ENCODE assay signal across 8 cellular contexts in the genomic region with DNA sequence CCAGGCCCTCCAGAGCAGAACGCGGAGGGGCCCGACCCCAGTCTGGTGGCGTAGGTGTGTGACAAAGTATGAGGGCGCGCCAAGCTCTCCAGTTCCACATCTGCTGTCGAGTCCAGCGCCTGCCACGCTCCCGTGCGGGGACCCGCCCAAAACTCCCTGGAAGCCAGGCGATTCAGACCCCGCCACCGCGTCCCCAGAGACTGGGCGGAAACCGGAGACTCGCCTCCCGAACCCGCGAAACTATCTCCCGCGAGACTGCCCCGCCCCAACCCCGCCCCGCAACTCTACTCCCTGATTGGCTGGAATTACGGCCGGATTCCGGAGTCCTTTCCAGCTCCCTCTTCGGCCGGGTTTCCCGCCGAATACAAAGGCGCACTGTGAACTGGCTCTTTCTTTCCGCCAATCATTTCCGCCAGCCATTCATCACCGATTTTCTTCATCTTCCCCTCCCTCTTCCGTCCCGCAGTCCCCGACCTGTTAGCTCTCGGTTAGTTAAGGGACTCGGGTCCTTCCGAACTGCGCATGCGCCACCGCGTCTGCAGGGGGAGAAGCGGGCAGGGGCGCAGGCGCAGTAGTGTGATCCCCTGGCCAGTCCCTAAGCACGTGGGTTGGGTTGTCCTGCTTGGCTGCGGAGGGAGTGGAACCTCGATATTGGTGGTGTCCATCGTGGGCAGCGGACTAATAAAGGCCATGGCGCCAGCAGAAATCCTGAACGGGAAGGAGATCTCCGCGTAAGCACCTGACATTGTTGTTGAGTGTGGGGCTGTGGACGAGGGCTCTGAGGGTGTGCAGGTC. TPM values are rescaled to one million over a fixed set of nuclear protein-coding genes. Genes with fewer than 3 reads are reported as not detected.
DNase-seq lines count a peak whose midpoint lies in the region; ATAC-seq and TF ChIP-seq lines count a peak whose summit lies in the region.

A gene (plus strand): TSS at position 616 of the 795 bp plus-strand sequence. CDS start 75 bp downstream, at position 691.

- peaks cover 14% of the 10 kb centered on the region for H3F3A ChIP-seq in SU-DHL-6 (ENCODE audit: insufficient read depth)

- peak within 1 kb of the TSS; percentile 94 for H3K9ac ChIP-seq in SU-DHL-6 (ENCODE audit: low read length)

- H2AFZ ChIP-seq in SU-DHL-6 (ENCODE audit: low read depth, low read length, severe bottlenecking) = peak within 1 kb of the TSS; percentile 61

- H3K9me3 Mint-ChIP-seq in activated naive CD8-positive, alpha-beta T cell treated with anti-CD3 and anti-CD28 coated beads, Interleukin-2, amount 10 ng/mL, durations not matched to agents 7 days and 5 days = no peaks in the 10 kb centered on the region
- H3K9me3 Mint-ChIP-seq in osteocyte (ENCODE audit: unreplicated experiment) = no peaks in the 10 kb centered on the region

- TF ChIP-seq POLR2A in GM10847 (IDR thresholded peaks at IDR 0.05; ENCODE audit: extremely low read depth, insufficient read length) = peak; percentile 72

- peaks cover 3% of the 10 kb centered on the region for H3K4me1 ChIP-seq in thymus (ENCODE audit: control insufficient read depth, insufficient read depth, low read length)

- no peaks in the 10 kb centered on the region for H3K9me2 ChIP-seq in SU-DHL-6 (replicated peaks; ENCODE audit: insufficient read depth, low read length)

- H3K4me3 ChIP-seq in SU-DHL-6 (ENCODE audit: insufficient read depth, low read length, poor library complexity, severe bottlenecking) = peak within 1 kb of the TSS; percentile 69
- peak within 1 kb of the TSS; percentile 72 for H3K4me3 ChIP-seq in thymus (ENCODE audit: low read length)

- H3K27ac ChIP-seq in SU-DHL-6 (ENCODE audit: low read depth, low read length) = peak within 1 kb of the TSS; percentile 75
- peak within 1 kb of the TSS; percentile 90 for H3K27ac ChIP-seq in thymus (ENCODE audit: low read depth)

- H3K27me3 ChIP-seq in SU-DHL-6 (ENCODE audit: low read length) (no peaks in the 10 kb centered on the region), thymus (ENCODE audit: control insufficient read depth, insufficient read depth) (no peaks in the 10 kb centered on the region)

- H3K27me3 Mint-ChIP-seq in activated naive CD8-positive, alpha-beta T cell treated with anti-CD3 and anti-CD28 coated beads, Interleukin-2, amount 10 ng/mL, durations not matched to agents 7 days and 5 days = no peaks in the 10 kb centered on the region
- no peaks in the 10 kb centered on the region for H3K27me3 Mint-ChIP-seq in osteocyte (ENCODE audit: unreplicated experiment)

- peak within 1 kb of the TSS; percentile 84 for H3K4me3 Mint-ChIP-seq in activated naive CD8-positive, alpha-beta T cell treated with anti-CD3 and anti-CD28 coated beads, Interleukin-2, amount 10 ng/mL, durations not matched to agents 7 days and 5 days
- H3K4me3 Mint-ChIP-seq in osteocyte (ENCODE audit: unreplicated experiment) = peak within 1 kb of the TSS; percentile 97

- TF ChIP-seq CTCF in SU-DHL-6 (IDR thresholded peaks at IDR 0.05; ENCODE audit: insufficient read depth, low read length, poor library complexity, severe bottlenecking) (no peak), osteocyte (IDR thresholded peaks at IDR 0.05) (no peak)

- peak within 1 kb of the TSS; percentile 93 for H3K27ac Mint-ChIP-seq in activated naive CD8-positive, alpha-beta T cell treated with anti-CD3 and anti-CD28 coated beads, Interleukin-2, amount 10 ng/mL, durations not matched to agents 7 days and 5 days
- peak within 1 kb of the TSS; percentile 96 for H3K27ac Mint-ChIP-seq in osteocyte (ENCODE audit: unreplicated experiment)

- H3K4me1 Mint-ChIP-seq in activated naive CD8-positive, alpha-beta T cell treated with anti-CD3 and anti-CD28 coated beads, Interleukin-2, amount 10 ng/mL, durations not matched to agents 7 days and 5 days = peaks cover 32% of the 10 kb centered on the region
- H3K4me1 Mint-ChIP-seq in osteocyte (ENCODE audit: unreplicated experiment) = peaks cover 32% of the 10 kb centered on the region

- H3K36me3 ChIP-seq in SU-DHL-6 (ENCODE audit: low read length) = peaks cover 3% of the 10 kb centered on the region; the same call in 1 of the 2 replicates
- no peaks in the 10 kb centered on the region for H3K36me3 ChIP-seq in thymus (ENCODE audit: control insufficient read depth, insufficient read depth)

- ATAC-seq in HG02678 (IDR thresholded peaks at IDR 0.05; ENCODE audit: unreplicated experiment) = peak; percentile 79
- peak; percentile 95 for ATAC-seq in activated naive CD8-positive, alpha-beta T cell treated with anti-CD3 and anti-CD28 coated beads, Interleukin-2, amount 10 ng/mL, durations not matched to agents 7 days and 5 days (ENCODE audit: low read depth)

- H3K9me3 ChIP-seq in SU-DHL-6 (ENCODE audit: insufficient read depth, low read length) (no peaks in the 10 kb centered on the region), thymus (ENCODE audit: control insufficient read depth) (no peaks in the 10 kb centered on the region)

- DNase-seq in NCI-H128 (lab: John Stamatoyannopoulos, UW; ENCODE audit: unreplicated experiment) (peak; percentile 99), head of caudate nucleus (peak; percentile 94 to 99 (median 97)), osteocyte (ENCODE audit: extremely low spot score, unreplicated experiment) (peak; percentile 100)
- peak; percentile 98 for DNase-seq in activated naive CD8-positive, alpha-beta T cell treated with anti-CD3 and anti-CD28 coated beads, Interleukin-2, amount 10 ng/mL, durations not matched to agents 7 days and 5 days

- H3K79me2 ChIP-seq in SU-DHL-6 (ENCODE audit: insufficient read depth, low read length) = peaks cover 59% of the 10 kb centered on the region

- under 1% methylated on average over 61 of the region's 61 CpGs for WGBS in thymus

- intact Hi-C loops in head of caudate nucleus (cut with DNase I) = loop anchor here (2.0 kb wide), 1 partner anchor 49 kb away; no protein-coding TSS in a partner anchor

- peaks cover 32% of the 10 kb centered on the region for H3K36me3 Mint-ChIP-seq in activated naive CD8-positive, alpha-beta T cell treated with anti-CD3 and anti-CD28 coated beads, Interleukin-2, amount 10 ng/mL, durations not matched to agents 7 days and 5 days
- peaks cover 12% of the 10 kb centered on the region for H3K36me3 Mint-ChIP-seq in osteocyte (ENCODE audit: unreplicated experiment)

- POLR2A ChIA-PET in activated naive CD8-positive, alpha-beta T cell treated with anti-CD3 and anti-CD28 coated beads, Interleukin-2, amount 10 ng/mL, durations not matched to agents 7 days and 5 days (lab: Charles Lee) = interaction anchor here (0.6 to 3.2 kb wide), 18 partner anchors 8 to 948 kb away, joined by 3 to 46 read pairs (median 4); a partner anchor contains a TSS

- H3K4me2 ChIP-seq in SU-DHL-6 (ENCODE audit: low read depth, low read length, poor library complexity, severe bottlenecking) = peak within 1 kb of the TSS; percentile 89

- H4K20me1 ChIP-seq in SU-DHL-6 (ENCODE audit: low read depth, low read length) = no peaks in the 10 kb centered on the region

RNA-seq across cellular contexts. Expression of the gene that starts here (rescaled TPM):
- total RNA-seq in activated naive CD8-positive, alpha-beta T cell treated with anti-CD3 and anti-CD28 coated beads, Interleukin-2, amount 10 ng/mL, durations not matched to agents 7 days and 5 days = 100 to 1,000 TPM; 146 to 147 TPM
- total RNA-seq in osteocyte = 77.8 and 79.3 TPM in 2 replicates
- 18.8 TPM for polyA plus RNA-seq in thymus

Comparison
In these comparisons a context has a peak if more than half of its experiments do, and no peak if none do; other contexts are left out.
1. Peak in every context shown above with its lines: DNase-seq, ATAC-seq, H3K4me3 ChIP-seq and H3K27ac ChIP-seq.